Comparison of ENCODE assay signal across 23 cellular contexts in genomic region chr11:130295657-130296056, GRCh38. TPM values are rescaled to one million over a fixed set of nuclear protein-coding genes. Genes with fewer than 3 reads are reported as not detected.
A peak's percentile ranks its signal among the peaks of the same experiment; 100 is the strongest.
DNase-seq lines count a peak whose midpoint lies in the region; ATAC-seq and TF ChIP-seq lines count a peak whose summit lies in the region.
"Had no signal": no experiment of that assay in that cellular context is flagged by ENCODE, and none has a peak within 500 bp of the region (broad histone marks: within the 10 kb centered on the region; RNA-seq: fewer than 3 reads in every experiment).

No MANE protein-coding gene starts in this region.

- TF ChIP-seq CTCF in WTC11 (IDR thresholded peaks at IDR 0.05), result no peak
- TF ChIP-seq CTCF in MCF 10A (IDR thresholded peaks at IDR 0.05; ENCODE audit: unreplicated experiment), result no peak
- TF ChIP-seq CTCF in MM.1S (IDR thresholded peaks at IDR 0.05; ENCODE audit: low read length), result no peak
- TF ChIP-seq CTCF in esophagus squamous epithelium (IDR thresholded peaks at IDR 0.05), result no peak

- BruUV-seq in MCF 10A (replicated peaks; lab: Mats Ljungman, UMichigan), result no TSS peak

- POLR2A ChIA-PET in WTC11 (lab: Charles Lee), result no interaction called here
- POLR2A ChIA-PET in MCF 10A (lab: Yijun Ruan, JAX), result interaction anchor here (0.7 kb wide), 1 partner anchor 9 kb away, joined by 10 read pairs; no protein-coding TSS in a partner anchor

- peak overlapping the region; percentile 28 for H3K4me3 Mint-ChIP-seq in WTC11
- H3K4me3 Mint-ChIP-seq in MCF 10A (ENCODE audit: unreplicated experiment), result no peak overlapping the region
- H3K4me3 Mint-ChIP-seq: B cell, CD14-positive monocyte had no signal

- ATAC-seq in WTC11, result peak; percentile 89
- ATAC-seq: A549, Panc1, SK-N-SH treated with all-trans-retinoic acid at 6 μM for 48 hours had no signal

- H3K9me2 ChIP-seq in MM.1S (replicated peaks; ENCODE audit: insufficient read depth, low read length), result no peaks in the 10 kb centered on the region

- no peak overlapping the region for H2AFZ ChIP-seq in MM.1S (ENCODE audit: low read length)

- H3K4me1 ChIP-seq in HUES6 (ENCODE audit: control insufficient read depth, insufficient read depth, low read length) (peaks cover 36% of the 10 kb centered on the region), MM.1S (ENCODE audit: low read length) (peaks cover 6% of the 10 kb centered on the region; the same call in 1 of the 2 replicates), esophagus squamous epithelium (peaks cover 0 to 4% (median 0%) of the 10 kb centered on the region in 3 donors)
- H3K4me1 ChIP-seq: A549, HAP-1 had no signal

- H3K4me3 ChIP-seq in HUES6 (ENCODE audit: low read depth, low read length), result no peak overlapping the region
- no peak overlapping the region for H3K4me3 ChIP-seq in MM.1S (ENCODE audit: low read length)
- no peak overlapping the region for H3K4me3 ChIP-seq in esophagus squamous epithelium
- H3K4me3 ChIP-seq: A549, HAP-1 had no signal

- no peak overlapping the region for H3K4me2 ChIP-seq in MM.1S (ENCODE audit: low read depth, low read length)
- H3K4me2 ChIP-seq: A549 had no signal

- no peaks in the 10 kb centered on the region; the same call in 1 of the 2 replicates for H3K36me3 ChIP-seq in HUES6 (ENCODE audit: control insufficient read depth, insufficient read depth, low read length)
- H3K36me3 ChIP-seq in MM.1S (replicated peaks; ENCODE audit: insufficient read depth, low read length), result no peaks in the 10 kb centered on the region
- H3K36me3 ChIP-seq in esophagus squamous epithelium, result peaks cover 0 to 15% (median 0%) of the 10 kb centered on the region in 3 donors
- H3K36me3 ChIP-seq: HAP-1 had no signal

- H3K9me3 ChIP-seq in HUES6 (ENCODE audit: control insufficient read depth, insufficient read depth, low read depth, low read length) (no peaks in the 10 kb centered on the region), MM.1S (replicated peaks; ENCODE audit: insufficient read depth, low read length) (no peaks in the 10 kb centered on the region), esophagus squamous epithelium (no peaks in the 10 kb centered on the region)
- H3K9me3 ChIP-seq: A549, HAP-1 had no signal

- WGBS in esophagus squamous epithelium, 2 donors, result 71 to 84% methylated on average over 4 of the region's 4 CpGs

- intact Hi-C loops in MCF 10A (cut with micrococcal nuclease) (no loop called here), esophagus squamous epithelium (cut with DNase I) (no loop called here)

- H3K27me3 Mint-ChIP-seq in WTC11 (ENCODE audit: low read depth) (no peaks in the 10 kb centered on the region), MCF 10A (ENCODE audit: insufficient read depth, unreplicated experiment) (no peaks in the 10 kb centered on the region)
- H3K27me3 Mint-ChIP-seq: B cell had no signal

- H3K27ac ChIP-seq in HUES6 (ENCODE audit: low read depth, low read length) (0 out of 2 replicates have a peak overlapping the region, but pooled peaks have one; percentile 20), MM.1S (ENCODE audit: low read length) (no peak overlapping the region), esophagus squamous epithelium (no peak overlapping the region)
- H3K27ac ChIP-seq: A549 had no signal

- 0 out of 2 replicates have a peak, but pooled peaks cover 2% of the 10 kb centered on the region for H3F3A ChIP-seq in MM.1S (ENCODE audit: insufficient read depth, low read length)

- no peak for TF ChIP-seq POLR2A in esophagus squamous epithelium (IDR thresholded peaks at IDR 0.05)

- H3K4me1 Mint-ChIP-seq in WTC11 (peaks cover 61% of the 10 kb centered on the region), MCF 10A (ENCODE audit: insufficient read depth, unreplicated experiment) (peaks cover 5% of the 10 kb centered on the region)

- H3K9me3 Mint-ChIP-seq in WTC11, result no peaks in the 10 kb centered on the region
- H3K9me3 Mint-ChIP-seq in MCF 10A (ENCODE audit: unreplicated experiment), result no peaks in the 10 kb centered on the region

- DNase-seq in WTC11 (ENCODE audit: low spot score) (no peak), iPS DF 4.7 (ENCODE audit: extremely low read depth, low spot score) (peak; percentile 49), MCF 10A (ENCODE audit: unreplicated experiment) (no peak), mesenteric fat pad (ENCODE audit: low spot score) (no peak), MM.1S (no peak), esophagus squamous epithelium (lab: John Stamatoyannopoulos, UW) (no peak)
- DNase-seq: DMS53; GF-D8; Kasumi-1; NCI-H1092; NCI-H1436; NCI-H1930; NCI-H2227 treated with DMSO at 0.1 percent for 48 hours; NCI-H510A; NK-92 treated with Interleukin-12 subunit alpha and Interleukin-12 subunit beta, amount 100 ng/mL, for 24 hours; SIG-M5 had no signal

- H3K27ac Mint-ChIP-seq in WTC11 (peak overlapping the region; percentile 97), MCF 10A (ENCODE audit: low read depth, unreplicated experiment) (no peak overlapping the region)
- H3K27ac Mint-ChIP-seq: B cell had no signal

- H3K27me3 ChIP-seq in HUES6 (ENCODE audit: control insufficient read depth, insufficient read depth, low read length) (no peaks in the 10 kb centered on the region), MM.1S (replicated peaks; ENCODE audit: insufficient read depth, low read length) (no peaks in the 10 kb centered on the region), esophagus squamous epithelium (no peaks in the 10 kb centered on the region)

- H3K79me2 ChIP-seq in MM.1S (ENCODE audit: low read length), result peaks cover 61% of the 10 kb centered on the region

- H3K9ac ChIP-seq in HUES6 (ENCODE audit: low read length) (no peak overlapping the region), MM.1S (ENCODE audit: low read length) (no peak overlapping the region)

- H4K20me1 ChIP-seq in MM.1S (ENCODE audit: insufficient read depth, low read length), result no peaks in the 10 kb centered on the region

- CTCF ChIA-PET in WTC11 (lab: Charles Lee) (interaction anchor here (0.9 kb wide), 3 partner anchors 17 to 74 kb away, joined by 3 to 4 read pairs (median 4); no protein-coding TSS in a partner anchor), MCF 10A (lab: Yijun Ruan, JAX) (interaction anchor here (0.8 to 1.3 kb wide), 2 partner anchors 9 to 14 kb away, joined by 3 to 6 read pairs; no protein-coding TSS in a partner anchor)

- peaks cover 7% of the 10 kb centered on the region; the same call in 1 of the 2 replicates for H3K36me3 Mint-ChIP-seq in WTC11
- peaks cover under 1% of the 10 kb centered on the region for H3K36me3 Mint-ChIP-seq in MCF 10A (ENCODE audit: insufficient read depth, unreplicated experiment)

TF ChIP-seq in WTC11, 78 proteins besides CTCF, POLR2A, EP300 and RAD21:
- TF ChIP-seq USF2 (CRISPR knock-in tag; IDR thresholded peaks at IDR 0.05), result peak; percentile 29; the same call in 1 of the 2 replicates
- TF ChIP-seq TEAD1 (CRISPR knock-in tag; IDR thresholded peaks at IDR 0.05), result peak; percentile 55; the same call in 1 of the 2 replicates
- no peak for TF ChIP-seq ZNF416 (CRISPR knock-in tag; IDR thresholded peaks at IDR 0.05)
- no peak for TF ChIP-seq ZNF671 (CRISPR knock-in tag; IDR thresholded peaks at IDR 0.05)
- TF ChIP-seq ZNF219 (CRISPR knock-in tag; IDR thresholded peaks at IDR 0.05; ENCODE audit: borderline replicate concordance), result no peak
- TF ChIP-seq GABPB1 (CRISPR knock-in tag; IDR thresholded peaks at IDR 0.05), result no peak
- no peak for TF ChIP-seq E2F1 (CRISPR knock-in tag; IDR thresholded peaks at IDR 0.05)
- no peak for TF ChIP-seq RELA (CRISPR knock-in tag; IDR thresholded peaks at IDR 0.05; ENCODE audit: borderline replicate concordance)

RNA-seq across cellular contexts. Expression of gene ZBTB44, which starts 19.1 kb away (rescaled TPM):
- 87.5 to 107 TPM (median 89.5 TPM) in 3 replicates for total RNA-seq in WTC11 (2021)
- total RNA-seq in MCF 10A (2022), result 28.5 and 29.5 TPM in 2 replicates
- total RNA-seq in mesenteric fat pad, result 35.2 TPM
- 10 to 100 TPM; 23.1 to 76.7 (median 33.0) TPM for total RNA-seq in esophagus squamous epithelium
